ENCODE assay signal across 10 cellular contexts in genomic region chr9:91131433-91131839, GRCh38.
DNase-seq lines count a peak whose midpoint lies in the region; ATAC-seq and TF ChIP-seq lines count a peak whose summit lies in the region.
"Had no signal": no experiment of that assay in that cellular context is flagged by ENCODE, and none has a peak within 500 bp of the region (broad histone marks: within the 10 kb centered on the region; RNA-seq: fewer than 3 reads in every experiment).

No MANE protein-coding gene starts in this region.

- no peaks in the 10 kb centered on the region for H3K79me2 ChIP-seq in PC-9 (ENCODE audit: low read depth)
- H3K79me2 ChIP-seq in H9 (ENCODE audit: insufficient read depth, low read length): no peaks in the 10 kb centered on the region

- H3K27ac Mint-ChIP-seq in naive thymus-derived CD8-positive, alpha-beta T cell: peak overlapping the region in 3 of 10 donors; percentile 11 to 83 (median 46)
- no peak overlapping the region for H3K27ac Mint-ChIP-seq in H9

- H4K8ac ChIP-seq in H9 (replicated peaks; ENCODE audit: insufficient read length, low read depth, low read length): no peak overlapping the region

- H3K23me2 ChIP-seq in H9 (ENCODE audit: insufficient read length, low read depth, low read length, poor library complexity, severe bottlenecking): no peaks in the 10 kb centered on the region

- H2BK120ac ChIP-seq in H9 (ENCODE audit: low read depth, low read length, poor library complexity, severe bottlenecking): no peak overlapping the region

- H3K79me1 ChIP-seq in H9 (ENCODE audit: insufficient read depth, low read depth, low read length, poor library complexity, severe bottlenecking): no peaks in the 10 kb centered on the region

- no peaks in the 10 kb centered on the region for H3K9me2 ChIP-seq in PC-9 (ENCODE audit: insufficient read depth)

- H3K36me3 Mint-ChIP-seq in naive thymus-derived CD8-positive, alpha-beta T cell: no peaks in the 10 kb centered on the region
- H3K36me3 Mint-ChIP-seq in H9 (ENCODE audit: insufficient read depth in 1 of 3, low read depth in 3 of 3): no peaks in the 10 kb centered on the region; a peak in 1 of 7 replicates

- H3K36me3 ChIP-seq in PC-9 (ENCODE audit: low read depth): no peaks in the 10 kb centered on the region
- H3K36me3 ChIP-seq: right lobe of liver had no signal

- H3K4ac ChIP-seq in H9 (ENCODE audit: low read depth, low read length): no peak overlapping the region

- no peak overlapping the region for H2BK20ac ChIP-seq in H9 (ENCODE audit: low read depth, low read length, poor library complexity, severe bottlenecking)

- H3K14ac ChIP-seq in H9 (ENCODE audit: insufficient read depth, low read length): no peak overlapping the region

- TF ChIP-seq CTCF in PC-9 (conservative IDR thresholded peaks at IDR 0.05): no peak
- no peak for TF ChIP-seq CTCF in H9 (conservative IDR thresholded peaks at IDR 0.05)

- H3K4me3 ChIP-seq in PC-9: no peak overlapping the region
- H3K4me3 ChIP-seq: right lobe of liver, SK-N-MC had no signal

- H3K18ac ChIP-seq in H9 (ENCODE audit: insufficient read length, low read depth, low read length): no peak overlapping the region

- H3K23ac ChIP-seq in H9 (ENCODE audit: insufficient read length, low read depth, low read length): no peak overlapping the region

- H2AFZ ChIP-seq in PC-9 (no peak overlapping the region), H9 (ENCODE audit: low read length) (no peak overlapping the region)

- no peak overlapping the region for H4K5ac ChIP-seq in H9 (ENCODE audit: insufficient read length, low read depth, low read length)

- no peak overlapping the region for H3K56ac ChIP-seq in H9 (ENCODE audit: insufficient read length, low read depth, low read length)

- H3K9ac ChIP-seq in H9 (ENCODE audit: extremely low read depth, insufficient read length, low read length): no peak overlapping the region

- DNase-seq in PC-9: peak; percentile 46 to 67
- DNase-seq in amniotic epithelial cell (ENCODE audit: low read depth): peak; percentile 90
- DNase-seq in naive thymus-derived CD8-positive, alpha-beta T cell: peak in 2 of 10 donors; percentile 17 to 23
- no peak for DNase-seq in 8988T
- no peak for DNase-seq in H9
- DNase-seq in GF-D8 (lab: John Stamatoyannopoulos, UW): no peak
- DNase-seq: right lobe of liver had no signal

- H2BK15ac ChIP-seq in H9 (ENCODE audit: low read depth, low read length): no peak overlapping the region

- H3F3A ChIP-seq in PC-9 (ENCODE audit: insufficient read depth, low read depth): no peaks in the 10 kb centered on the region

- CTCF ChIA-PET in PC-9 (lab: Charles Lee): no interaction called here

- WGBS in H9 (ENCODE audit: extremely low coverage, insufficient read length, low lambda C conversion rate): no CpG with 5 or more reads among the region's 8 CpGs

- peak overlapping the region in 2 of 10 donors; percentile 29 to 70 for H3K4me3 Mint-ChIP-seq in naive thymus-derived CD8-positive, alpha-beta T cell
- H3K4me3 Mint-ChIP-seq in H9: no peak overlapping the region

- H4K20me1 ChIP-seq in PC-9 (ENCODE audit: insufficient read depth): no peaks in the 10 kb centered on the region
- H4K20me1 ChIP-seq in H9 (ENCODE audit: control insufficient read depth, insufficient read depth, insufficient read length): no peaks in the 10 kb centered on the region

- H2AK5ac ChIP-seq in H9 (ENCODE audit: insufficient read length, low read length): no peak overlapping the region

- peaks cover 2 to 12% (median 6%) of the 10 kb centered on the region in 4 donors for H3K4me1 Mint-ChIP-seq in naive thymus-derived CD8-positive, alpha-beta T cell
- no peaks in the 10 kb centered on the region for H3K4me1 Mint-ChIP-seq in H9

- POLR2A ChIA-PET in PC-9 (lab: Charles Lee; ENCODE audit: unreplicated experiment): no interaction called here
- POLR2A ChIA-PET in naive thymus-derived CD8-positive, alpha-beta T cell (lab: Charles Lee): interaction anchor here (0.5 kb wide), 1 partner anchor 48 kb away, joined by 6 read pairs; no protein-coding TSS in a partner anchor

- peak overlapping the region; percentile 50 for H3K4me2 ChIP-seq in PC-9
- no peak overlapping the region for H3K4me2 ChIP-seq in H9 (ENCODE audit: insufficient read depth, insufficient read length, low read length)

- intact Hi-C loops in PC-9 (cut with micrococcal nuclease; ENCODE audit: unreplicated experiment): no loop called here

- H3K27me3 Mint-ChIP-seq in naive thymus-derived CD8-positive, alpha-beta T cell: peaks cover 0 to 4% (median 0%) of the 10 kb centered on the region in 5 donors
- H3K27me3 Mint-ChIP-seq in H9 (ENCODE audit: low read depth): no peaks in the 10 kb centered on the region

- no TSS peak for BruUV-seq in PC-9 (replicated peaks; lab: Mats Ljungman, UMichigan)

- H4K91ac ChIP-seq in H9 (ENCODE audit: insufficient read length, low read depth, low read length): no peak overlapping the region

- H3K9me3 ChIP-seq in PC-9 (ENCODE audit: insufficient read depth, low read depth): no peaks in the 10 kb centered on the region
- H3K9me3 ChIP-seq in H9 (ENCODE audit: control insufficient read depth, low read depth, low read length): no peaks in the 10 kb centered on the region
- H3K9me3 ChIP-seq: right lobe of liver had no signal

- no peaks in the 10 kb centered on the region for H3K27me3 ChIP-seq in PC-9 (ENCODE audit: insufficient read depth, low read depth)
- H3K27me3 ChIP-seq in H9 (ENCODE audit: insufficient read depth, low read length): no peaks in the 10 kb centered on the region
- H3K27me3 ChIP-seq: right lobe of liver had no signal

- peak overlapping the region; percentile 42 for H3K27ac ChIP-seq in PC-9
- H3K27ac ChIP-seq in H9 (ENCODE audit: insufficient read length, low read depth, low read length): no peak overlapping the region
- H3K27ac ChIP-seq: right lobe of liver, SK-N-MC had no signal

- H2BK12ac ChIP-seq in H9 (ENCODE audit: insufficient read length, low read depth, low read length): no peak overlapping the region

- H2BK5ac ChIP-seq in H9 (ENCODE audit: insufficient read length, low read length): no peak overlapping the region

- H3K9me3 Mint-ChIP-seq in naive thymus-derived CD8-positive, alpha-beta T cell: no peaks in the 10 kb centered on the region
- H3K9me3 Mint-ChIP-seq in H9: peaks cover 0 to 8% of the 10 kb centered on the region in 2 experiments; a peak in 4 of 5 replicates

- H3T11ph ChIP-seq in H9 (ENCODE audit: low read length): no peak overlapping the region

- H3K4me1 ChIP-seq in PC-9 (replicated peaks; ENCODE audit: insufficient read depth) (peaks cover 14% of the 10 kb centered on the region; the same call in 1 of the 2 replicates), H9 (ENCODE audit: insufficient read depth, low read length) (no peaks in the 10 kb centered on the region)
- H3K4me1 ChIP-seq: right lobe of liver had no signal

- ATAC-seq in GM21381 (IDR thresholded peaks at IDR 0.05; ENCODE audit: unreplicated experiment): peak; percentile 69
- peak; percentile 35 to 65 for ATAC-seq in naive thymus-derived CD8-positive, alpha-beta T cell
- ATAC-seq in GM21717 (IDR thresholded peaks at IDR 0.05; ENCODE audit: unreplicated experiment): no peak

Comparison
In these comparisons a context has a peak if more than half of its experiments do, and no peak if none do; other contexts are left out.
1. DNase-seq: peak in PC-9 (2 of 2) and amniotic epithelial cell (single experiment); none in 8988T (single experiment), H9 (single experiment) and GF-D8 (single experiment).